Comparison of ENCODE assay signal across 1 cellular context in the genomic region with DNA sequence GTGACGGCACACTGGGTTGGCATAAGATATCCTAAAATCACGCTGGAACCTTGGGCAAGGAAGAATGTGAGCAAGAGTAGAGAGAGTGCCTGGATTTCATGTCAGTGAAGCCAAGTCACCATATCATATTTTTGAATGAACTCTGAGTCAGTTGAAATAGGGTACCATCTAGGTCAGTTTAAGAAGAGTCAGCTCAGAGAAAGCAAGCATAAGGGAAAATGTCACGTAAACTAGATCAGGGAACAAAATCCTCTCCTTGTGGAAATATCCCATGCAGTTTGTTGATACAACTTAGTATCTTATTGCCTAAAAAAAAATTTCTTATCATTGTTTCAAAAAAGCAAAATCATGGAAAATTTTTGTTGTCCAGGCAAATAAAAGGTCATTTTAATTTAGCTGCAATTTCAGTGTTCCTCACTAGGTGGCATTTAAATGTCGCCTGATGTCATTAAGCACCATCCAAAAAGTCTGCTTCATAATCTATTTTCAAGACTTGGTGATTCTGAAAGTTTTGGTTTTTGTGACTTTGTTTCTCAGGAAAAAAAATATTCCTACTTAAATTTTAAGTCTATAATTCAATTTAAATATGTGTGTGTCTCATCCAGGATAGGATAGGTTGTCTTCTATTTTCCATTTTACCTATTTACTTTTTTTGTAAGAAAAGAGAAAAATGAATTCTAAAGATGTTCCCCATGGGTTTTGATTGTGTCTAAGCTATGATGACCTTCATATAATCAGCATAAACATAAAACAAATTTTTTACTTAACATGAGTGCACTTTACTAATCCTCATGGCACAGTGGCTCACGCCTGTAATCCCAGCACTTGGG.
TF ChIP-seq lines count a peak whose summit lies in the region.

No MANE protein-coding gene starts in this region.

TF ChIP-seq in GM12878, 131 proteins besides CTCF, POLR2A, EP300 and RAD21:
- no peak for TF ChIP-seq PML (IDR thresholded peaks at IDR 0.05; ENCODE audit: low read length)
- peak; percentile 94 for TF ChIP-seq SMC3 (IDR thresholded peaks at IDR 0.05; ENCODE audit: borderline replicate concordance, low read length)
